ENCODE assay signal across 1 cellular context in the genomic region with DNA sequence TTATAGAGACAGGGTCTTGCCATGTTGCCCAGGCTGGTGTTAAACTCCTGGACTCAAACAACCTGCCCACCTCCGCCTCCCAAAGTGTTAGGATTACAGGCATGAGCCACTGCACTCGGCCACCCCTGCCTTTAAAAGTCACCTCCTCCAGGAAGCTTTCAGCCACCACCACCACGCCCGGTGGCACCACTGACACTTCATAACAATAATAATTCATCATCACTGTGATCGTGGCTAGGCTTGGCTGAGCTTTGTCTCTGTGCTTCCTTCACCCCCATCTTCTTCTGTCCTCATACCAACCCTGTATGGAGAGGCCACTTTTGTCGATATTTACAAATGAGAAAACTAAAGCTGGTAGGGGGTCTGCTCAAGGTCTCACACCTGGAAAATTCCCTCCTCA.
TF ChIP-seq lines count a peak whose summit lies in the region.

No MANE protein-coding gene starts in this region.

TF ChIP-seq in IMR-90, 13 proteins besides CTCF, POLR2A, EP300 and RAD21:
- no peak for TF ChIP-seq CEBPB (IDR thresholded peaks at IDR 0.05; ENCODE audit: low read depth, low read length)
